In the genomic region with DNA sequence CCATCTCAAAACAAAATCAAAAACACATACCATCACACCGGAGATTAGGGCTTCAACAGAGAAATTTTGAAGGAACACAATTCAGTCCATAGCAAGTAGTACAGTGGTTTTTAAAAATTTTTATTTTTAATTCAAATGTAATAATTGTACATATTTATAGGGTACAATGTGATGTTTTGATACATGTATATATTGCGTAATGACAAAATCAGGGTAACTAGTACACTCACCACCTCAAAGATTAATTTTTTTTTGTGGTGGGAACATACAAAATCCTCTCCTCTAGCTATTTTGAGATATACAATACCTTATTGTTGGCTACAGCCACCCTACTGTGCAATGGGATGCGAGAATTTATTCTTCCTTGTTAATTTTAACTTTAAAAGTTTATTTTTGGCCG, we compare ENCODE assay signal across 3 cellular contexts.
TF ChIP-seq lines count a peak whose summit lies in the region.

No MANE protein-coding gene starts in this region.

TF ChIP-seq in IMR-90, 13 proteins besides CTCF, POLR2A, EP300 and RAD21:
- TF ChIP-seq MXI1 (IDR thresholded peaks at IDR 0.05; ENCODE audit: borderline replicate concordance, low read depth, low read length), result no peak
- TF ChIP-seq CEBPB (IDR thresholded peaks at IDR 0.05; ENCODE audit: low read depth, low read length), result peak; percentile 86
- TF ChIP-seq CHD1 (IDR thresholded peaks at IDR 0.05; ENCODE audit: low read depth, low read length), result no peak
- TF ChIP-seq FOS (IDR thresholded peaks at IDR 0.05; ENCODE audit: low read depth, low read length), result no peak
- no peak for TF ChIP-seq USF2 (IDR thresholded peaks at IDR 0.05; ENCODE audit: low read depth, low read length)

TF ChIP-seq in Ishikawa, 13 proteins besides CTCF, POLR2A, EP300 and RAD21:
- TF ChIP-seq CEBPB (IDR thresholded peaks at IDR 0.05), result 0 out of 2 replicates have a peak, but pooled peaks have one; percentile 15
- TF ChIP-seq NFIC (IDR thresholded peaks at IDR 0.05), result no peak

TF ChIP-seq in H1, 55 proteins besides CTCF, POLR2A, EP300 and RAD21:
- TF ChIP-seq CEBPB (IDR thresholded peaks at IDR 0.05; ENCODE audit: low read depth, low read length) (peak; percentile 74; the same call in 1 of the 2 replicates), TAF7 (optimal IDR thresholded peaks at IDR 0.05; ENCODE audit: borderline replicate concordance, low read depth, low read length) (no peak)
